8 cellular contexts compared by ENCODE assay signal in the genomic region with DNA sequence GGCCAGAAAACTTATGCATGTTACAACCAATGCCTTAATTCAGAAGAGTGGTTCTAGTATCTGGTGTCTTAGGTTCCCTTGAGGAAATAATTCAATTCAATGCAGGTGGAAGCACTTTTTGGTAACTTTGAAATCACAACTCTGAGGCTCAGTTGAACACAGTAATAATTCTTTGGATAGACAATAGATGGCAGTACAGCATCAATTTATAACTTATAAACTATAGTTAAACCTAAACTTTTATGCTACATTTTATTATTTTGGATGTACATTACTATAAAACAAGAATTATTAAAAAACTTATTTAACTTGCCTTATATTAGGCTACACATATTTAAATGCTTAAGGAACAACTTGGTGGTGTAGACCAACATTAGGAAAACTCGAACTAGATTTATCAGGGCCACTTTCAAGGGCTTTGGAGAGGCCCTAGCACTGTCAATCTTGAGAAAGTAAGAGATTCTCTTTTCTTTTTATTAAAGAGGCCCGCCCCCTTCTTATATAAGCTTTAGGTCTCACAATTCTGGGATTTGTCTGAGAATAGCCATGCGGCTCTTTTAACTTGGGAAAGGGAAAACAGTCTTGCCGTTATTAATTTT.
DNase-seq lines count a peak whose midpoint lies in the region; ATAC-seq and TF ChIP-seq lines count a peak whose summit lies in the region.

No MANE protein-coding gene starts in this region.

- DNase-seq in NCI-H510A treated with DMSO at 0.1 percent for 48 hours (lab: John Stamatoyannopoulos, UW) (peak; percentile 23), NCI-H510A (lab: John Stamatoyannopoulos, UW) (no peak), esophagus muscularis mucosa (ENCODE audit: extremely low spot score) (no peak), ureter (ENCODE audit: low spot score) (no peak), cerebellum (ENCODE audit: low spot score) (no peak)

- peak; percentile 55 for TF ChIP-seq CTCF in OCI-LY3 (IDR thresholded peaks at IDR 0.05; ENCODE audit: low read depth, low read length)
- TF ChIP-seq CTCF in esophagus muscularis mucosa (IDR thresholded peaks at IDR 0.05), result peak in 2 of 3 experiments; percentile 24 to 32

- no peaks in the 10 kb centered on the region for H3K9me3 ChIP-seq in OCI-LY3 (ENCODE audit: insufficient read depth, low read length)
- no peaks in the 10 kb centered on the region for H3K9me3 ChIP-seq in esophagus muscularis mucosa
- H3K9me3 ChIP-seq in subcutaneous abdominal adipose tissue (ENCODE audit: control insufficient read depth in 5 of 5, low read length in 5 of 5), result no peaks in the 10 kb centered on the region

- no peaks in the 10 kb centered on the region for H3K36me3 ChIP-seq in OCI-LY3 (replicated peaks; ENCODE audit: low read depth, low read length)
- no peaks in the 10 kb centered on the region for H3K36me3 ChIP-seq in esophagus muscularis mucosa
- H3K36me3 ChIP-seq in subcutaneous abdominal adipose tissue (ENCODE audit: control insufficient read depth in 5 of 5, insufficient read depth in 5 of 5, low read length in 5 of 5), result no peaks in the 10 kb centered on the region

- no peak for ATAC-seq in GM19023 (IDR thresholded peaks at IDR 0.05; ENCODE audit: unreplicated experiment)

- H3K4me3 ChIP-seq in OCI-LY3 (ENCODE audit: low read length), result no peak overlapping the region
- H3K4me3 ChIP-seq in esophagus muscularis mucosa, result no peak overlapping the region
- no peak overlapping the region for H3K4me3 ChIP-seq in subcutaneous abdominal adipose tissue (ENCODE audit: low read depth in 1 of 5, low read length in 5 of 5)

- 67% methylated on average over 4 of the region's 4 CpGs for WGBS in esophagus muscularis mucosa

- H3K4me1 ChIP-seq in OCI-LY3 (ENCODE audit: low read length), result peaks cover 13% of the 10 kb centered on the region
- no peaks in the 10 kb centered on the region for H3K4me1 ChIP-seq in esophagus muscularis mucosa
- peaks cover 0 to 28% (median 22%) of the 10 kb centered on the region in 5 donors for H3K4me1 ChIP-seq in subcutaneous abdominal adipose tissue (ENCODE audit: control insufficient read depth in 5 of 5, insufficient read depth in 5 of 5, low read length in 5 of 5)

- no peak for TF ChIP-seq EP300 in esophagus muscularis mucosa (IDR thresholded peaks at IDR 0.05)

- H3K9ac ChIP-seq in OCI-LY3 (ENCODE audit: low read length), result no peak overlapping the region
- H3K9ac ChIP-seq in subcutaneous abdominal adipose tissue (ENCODE audit: low read length in 5 of 5), result peak overlapping the region in 2 of 5 donors; percentile 27 to 44

- no peaks in the 10 kb centered on the region for H4K20me1 ChIP-seq in OCI-LY3 (ENCODE audit: insufficient read depth, low read length)

- no peaks in the 10 kb centered on the region for H3K79me2 ChIP-seq in OCI-LY3 (ENCODE audit: low read length)

- no peak overlapping the region for H3K4me2 ChIP-seq in OCI-LY3 (ENCODE audit: low read length)

- H2AFZ ChIP-seq in OCI-LY3 (ENCODE audit: low read depth, low read length), result no peak overlapping the region

- TF ChIP-seq POLR2A in esophagus muscularis mucosa (IDR thresholded peaks at IDR 0.05; ENCODE audit: low read depth), result no peak

- intact Hi-C loops in esophagus muscularis mucosa (cut with DNase I), result loop anchor here (10.0 kb wide), 1 partner anchor 528 kb away; a partner anchor contains a TSS

- H3K27me3 ChIP-seq in OCI-LY3 (ENCODE audit: low read depth, low read length) (peaks cover 18% of the 10 kb centered on the region), esophagus muscularis mucosa (peaks cover 0 to 23% (median 0%) of the 10 kb centered on the region in 4 donors), subcutaneous abdominal adipose tissue (ENCODE audit: control insufficient read depth in 5 of 5, insufficient read depth in 4 of 5, low read length in 5 of 5) (peaks cover 0 to 6% (median 0%) of the 10 kb centered on the region in 5 donors)

- H3K27ac ChIP-seq in OCI-LY3 (ENCODE audit: low read length), result no peak overlapping the region
- no peak overlapping the region for H3K27ac ChIP-seq in esophagus muscularis mucosa (replicated peaks in 1 of 4)
- H3K27ac ChIP-seq in subcutaneous abdominal adipose tissue (ENCODE audit: low read depth, low read length), result peak overlapping the region; percentile 64
